8 cellular contexts compared by ENCODE assay signal in the genomic region with DNA sequence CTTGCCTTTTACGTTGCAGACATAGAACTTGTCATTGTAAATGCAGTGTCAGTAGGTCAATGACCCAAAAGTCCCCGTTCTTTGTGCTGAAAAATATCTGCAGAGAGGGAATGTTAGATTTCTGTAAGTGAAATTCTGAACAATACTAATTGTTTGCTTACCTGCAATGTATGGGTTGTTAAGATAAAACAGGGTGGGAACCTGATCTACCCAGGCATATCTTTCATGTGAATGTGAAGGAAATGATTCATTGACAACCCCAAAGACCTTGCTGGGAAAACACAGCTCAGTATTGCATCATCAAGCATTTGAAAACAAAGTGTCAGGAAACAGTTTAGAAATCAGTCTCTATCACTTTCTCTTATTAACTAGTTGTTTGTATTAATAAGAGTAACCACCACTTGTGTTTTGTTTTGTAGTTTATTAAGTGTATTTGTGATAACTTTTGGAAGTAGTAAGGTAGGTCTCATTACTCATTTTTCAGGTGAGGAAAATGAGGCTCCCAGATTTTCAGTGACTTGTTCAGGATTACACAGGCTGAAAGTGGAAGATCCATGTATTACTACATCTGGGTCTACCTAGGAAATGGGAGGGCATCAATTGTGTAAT.
DNase-seq lines count a peak whose midpoint lies in the region; TF ChIP-seq lines count a peak whose summit lies in the region.

No MANE protein-coding gene starts in this region.

- TF ChIP-seq CTCF in astrocyte of the spinal cord (IDR thresholded peaks at IDR 0.05; ENCODE audit: low read depth, low read length) = no peak

- in situ Hi-C loops in astrocyte of the spinal cord (cut with HindIII; ENCODE audit: low sequenced_read_pairs) = no loop called here

- DNase-seq in DMS 273 (lab: John Stamatoyannopoulos, UW; ENCODE audit: unreplicated experiment) (peak; percentile 6), DMS 273 treated with DMSO at 0.1 percent for 48 hours (lab: John Stamatoyannopoulos, UW) (no peak), LoVo (ENCODE audit: low spot score) (peak; percentile 90), astrocyte of the spinal cord (ENCODE audit: low read depth, low spot score) (peak; percentile 84), left kidney (ENCODE audit: low read depth, low spot score) (peak; percentile 53), NCI-H510A (lab: John Stamatoyannopoulos, UW) (no peak), NCI-H82 treated with DMSO at 0.1 percent for 48 hours (lab: John Stamatoyannopoulos, UW; ENCODE audit: unreplicated experiment) (no peak), head of caudate nucleus (no peak)

- intact Hi-C loops in head of caudate nucleus (cut with DNase I) = no loop called here

- H3K4me3 ChIP-seq in astrocyte of the spinal cord (ENCODE audit: low read depth, low read length) = no peak overlapping the region

Comparison
In these comparisons a context has a peak if more than half of its experiments do, and no peak if none do; other contexts are left out.
1. DNase-seq: peak in DMS 273 (single experiment), LoVo (single experiment), astrocyte of the spinal cord (single experiment) and left kidney (single experiment); none in DMS 273 treated with DMSO at 0.1 percent for 48 hours (single experiment), NCI-H510A (single experiment), NCI-H82 treated with DMSO at 0.1 percent for 48 hours (single experiment) and head of caudate nucleus (0 of 42).